Comparison of ENCODE assay signal across 35 cellular contexts in the genomic region with DNA sequence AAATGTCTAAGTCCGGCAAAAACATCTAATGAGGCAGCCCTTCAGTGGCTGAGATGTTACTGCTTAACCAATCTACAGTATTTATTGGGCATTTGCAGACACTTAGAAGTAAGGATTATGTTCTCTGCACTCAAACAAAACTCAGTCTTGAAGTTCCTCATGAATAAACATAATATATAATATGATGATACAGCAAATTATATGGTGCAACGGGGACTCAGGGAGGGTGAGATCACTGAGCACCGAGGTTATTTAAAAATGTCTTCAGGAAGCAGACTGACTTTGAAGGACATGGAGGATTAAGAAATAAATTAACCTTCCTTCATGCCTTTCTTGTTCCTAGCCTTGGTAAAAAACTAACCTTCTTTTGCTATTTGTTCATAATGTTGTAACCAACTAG. TPM values are rescaled to one million over a fixed set of nuclear protein-coding genes. Genes with fewer than 3 reads are reported as not detected.
"Had no signal": no experiment of that assay in that cellular context is flagged by ENCODE, and none has a peak within 500 bp of the region (broad histone marks: within the 10 kb centered on the region; RNA-seq: fewer than 3 reads in every experiment).

No MANE protein-coding gene starts in this region.

- H3K27me3 ChIP-seq: ascending aorta, breast epithelium, cardiac muscle cell, colonic mucosa, esophagus squamous epithelium, gastroesophageal sphincter, hepatocyte had no signal

- DNase-seq: activated B cell treated with CpG ODN at 0.5 μM for 24 hours; activated CD4-positive, alpha-beta memory T cell treated with anti-CD3 and anti-CD28 coated beads, Interleukin-2, amount 10 ng/mL, durations not matched to agents 7 days and 5 days; activated CD4-positive, alpha-beta T cell treated with anti-CD3 and anti-CD28 coated beads, Interleukin-2, amount 10 ng/mL, durations not matched to agents 24 days and 14 days; activated CD8-positive, alpha-beta memory T cell treated with anti-CD3 and anti-CD28 coated beads, Interleukin-2, amount 50 U/mL, for 48 hours; activated gamma-delta T cell; activated naive CD4-positive, alpha-beta T cell; activated naive CD4-positive, alpha-beta T cell treated with anti-CD3 and anti-CD28 coated beads, Interleukin-2, amount 10 ng/mL, durations not matched to agents 7 days and 5 days; activated naive CD8-positive, alpha-beta T cell treated with anti-CD3 and anti-CD28 coated beads, Interleukin-2, amount 10 ng/mL, durations not matched to agents 7 days and 5 days; activated T-cell treated with anti-CD3 and anti-CD28 coated beads for 4 hours; activated T-cell treated with anti-CD3 and anti-CD28 coated beads, Interleukin-2, amount 50 U/mL, for 24 hours; activated T-cell treated with anti-CD3 and anti-CD28 coated beads, Interleukin-2, amount 50 U/mL, for 72 hours; central memory CD4-positive, alpha-beta T cell; cerebellar nuclear complex; colonic mucosa; effector CD8-positive, alpha-beta T cell; esophagus squamous epithelium; foreskin melanocyte; heart right ventricle; T1000; WERI-Rb-1 had no signal

- ATAC-seq: activated CD4-positive, CD25-positive, alpha-beta regulatory T cell treated with anti-CD3 and anti-CD28 coated beads, Interleukin-2, amount 50 U/mL, for 24 hours; activated naive CD4-positive, alpha-beta T cell treated with anti-CD3 and anti-CD28 coated beads, Interleukin-2, amount 50 U/mL, for 72 hours; activated T-cell treated with anti-CD3 and anti-CD28 coated beads, Interleukin-2, amount 50 U/mL, for 72 hours; gastroesophageal sphincter; heart right ventricle had no signal

- H3K79me2 ChIP-seq: hepatocyte had no signal

- H3K36me3 ChIP-seq: ascending aorta, breast epithelium, cardiac muscle cell, colonic mucosa, esophagus squamous epithelium, gastroesophageal sphincter, heart right ventricle, WERI-Rb-1 had no signal

- H3K4me2 ChIP-seq: hepatocyte had no signal

- H3K27ac ChIP-seq: ascending aorta, breast epithelium, cardiac muscle cell, colonic mucosa, epithelial cell of prostate, esophagus squamous epithelium, gastroesophageal sphincter, heart right ventricle, hepatocyte, WERI-Rb-1 had no signal

- H2AFZ ChIP-seq: hepatocyte had no signal

- H3K4me1 ChIP-seq: ascending aorta, breast epithelium, colonic mucosa, esophagus squamous epithelium, gastroesophageal sphincter, heart right ventricle had no signal

- H3K4me3 ChIP-seq: ascending aorta, breast epithelium, cardiac muscle cell, colonic mucosa, esophagus squamous epithelium, gastroesophageal sphincter, heart right ventricle, hepatocyte had no signal

- H3K9me3 ChIP-seq: ascending aorta, colonic mucosa, esophagus squamous epithelium, gastroesophageal sphincter had no signal

- FAIRE-seq: endometrium, endothelial cell of umbilical vein had no signal

RNA-seq across cellular contexts. Expression of a gene that starts 27.9 kb away (rescaled TPM):
- total RNA-seq: activated CD4-positive, alpha-beta T cell treated with anti-CD3 and anti-CD28 coated beads, Interleukin-2, amount 10 ng/mL, durations not matched to agents 24 days and 14 days; activated naive CD4-positive, alpha-beta T cell treated with anti-CD3 and anti-CD28 coated beads, Interleukin-2, amount 50 U/mL, for 72 hours; ascending aorta; breast epithelium; cardiac muscle cell; colonic mucosa; dermis microvascular lymphatic vessel endothelial cell; endothelial cell of umbilical vein; esophagus squamous epithelium; fibroblast of lung; fibroblast of villous mesenchyme; glomerular endothelial cell had no signal
- polyA plus RNA-seq: cardiac muscle cell, endothelial cell of umbilical vein, esophagus, fibroblast of lung, heart right ventricle, hepatocyte had no signal
